ENCODE assay signal across 1 cellular context in the genomic region with DNA sequence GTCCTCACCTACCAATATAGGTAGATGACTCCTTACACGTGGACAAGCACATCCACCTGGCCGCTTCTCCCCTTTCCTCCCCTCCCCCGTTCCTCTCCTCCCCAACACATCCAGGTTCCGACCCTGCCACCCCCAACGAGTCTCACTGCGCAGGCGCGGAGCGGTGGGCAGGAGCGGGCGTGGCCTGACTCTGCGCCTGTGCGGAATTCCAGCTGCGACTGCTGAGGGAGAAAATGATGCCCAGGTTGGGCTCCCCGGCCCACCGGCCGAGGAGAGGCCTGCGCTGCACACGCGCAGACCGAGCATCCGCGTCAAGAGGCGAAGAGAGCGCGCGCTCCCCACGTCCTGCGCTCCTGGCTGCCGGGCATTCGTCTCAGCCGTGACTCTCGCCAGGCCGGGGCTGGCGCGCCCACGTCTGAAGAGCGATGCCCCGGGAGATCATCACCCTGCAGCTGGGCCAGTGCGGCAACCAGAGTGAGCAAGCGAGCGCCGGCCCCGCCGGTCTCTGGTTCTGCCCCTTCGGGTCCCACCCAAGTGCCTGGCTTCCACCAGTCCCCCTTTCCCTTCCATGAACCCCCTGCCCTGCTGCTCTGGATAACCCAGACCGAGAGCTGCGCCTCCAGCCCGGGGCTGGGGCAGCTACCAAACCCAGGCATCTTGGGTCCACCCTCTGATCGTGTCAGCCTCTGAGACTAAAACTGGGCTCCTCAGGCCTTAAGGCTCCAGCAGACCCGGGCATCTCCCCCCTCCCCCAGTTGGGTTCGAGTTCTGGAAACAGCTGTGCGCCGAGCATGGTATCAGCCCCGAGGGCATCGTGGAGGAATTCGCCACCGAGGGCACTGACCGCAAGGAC.
A peak's percentile ranks its signal among the peaks of the same experiment; 100 is the strongest.
TF ChIP-seq lines count a peak whose summit lies in the region.

A gene (plus strand): TSS at position 206 of the 853 bp plus-strand sequence. CDS start 220 bp downstream, at position 426.

TF ChIP-seq in HEK293, 187 proteins besides CTCF, POLR2A, EP300 and RAD21 (continued from another document and continues in another):
- TF ChIP-seq, protein P1, sequence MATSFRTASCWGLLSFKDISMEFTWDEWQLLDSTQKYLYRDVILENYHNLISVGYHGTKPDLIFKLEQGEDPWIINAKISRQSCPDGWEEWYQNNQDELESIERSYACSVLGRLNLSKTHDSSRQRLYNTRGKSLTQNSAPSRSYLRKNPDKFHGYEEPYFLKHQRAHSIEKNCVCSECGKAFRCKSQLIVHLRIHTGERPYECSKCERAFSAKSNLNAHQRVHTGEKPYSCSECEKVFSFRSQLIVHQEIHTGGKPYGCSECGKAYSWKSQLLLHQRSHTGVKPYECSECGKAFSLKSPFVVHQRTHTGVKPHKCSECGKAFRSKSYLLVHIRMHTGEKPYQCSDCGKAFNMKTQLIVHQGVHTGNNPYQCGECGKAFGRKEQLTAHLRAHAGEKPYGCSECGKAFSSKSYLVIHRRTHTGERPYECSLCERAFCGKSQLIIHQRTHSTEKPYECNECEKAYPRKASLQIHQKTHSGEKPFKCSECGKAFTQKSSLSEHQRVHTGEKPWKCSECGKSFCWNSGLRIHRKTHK (tag by site-specific recombination; IDR thresholded peaks at IDR 0.05) = no peak
- TF ChIP-seq ZNF433 (tag by site-specific recombination; IDR thresholded peaks at IDR 0.05; ENCODE audit: low read depth) (no peak), WT1 (tag by site-specific recombination; IDR thresholded peaks at IDR 0.05) (peak; percentile 80), ZFHX2 (tag by site-specific recombination; conservative IDR thresholded peaks at IDR 0.05) (peak; percentile 64), ZNF670 (tag by site-specific recombination; IDR thresholded peaks at IDR 0.05; ENCODE audit: low read depth) (no peak), RBAK (tag by site-specific recombination; IDR thresholded peaks at IDR 0.05) (no peak), ZNF785 (tag by site-specific recombination; IDR thresholded peaks at IDR 0.05) (no peak), SALL2 (tag by site-specific recombination; IDR thresholded peaks at IDR 0.05; ENCODE audit: borderline replicate concordance) (no peak), PRDM1 (tag by site-specific recombination; IDR thresholded peaks at IDR 0.05) (no peak), ZNF157 (tag by site-specific recombination; IDR thresholded peaks at IDR 0.05) (no peak), BCL11B (tag by site-specific recombination; IDR thresholded peaks at IDR 0.05; ENCODE audit: low read depth) (no peak), FEZF1 (tag by site-specific recombination; IDR thresholded peaks at IDR 0.05) (no peak), GLI4 (tag by site-specific recombination; IDR thresholded peaks at IDR 0.05) (no peak), ZNF354C (tag by site-specific recombination; IDR thresholded peaks at IDR 0.05; ENCODE audit: borderline replicate concordance, low read depth) (no peak), GLI2 (tag by site-specific recombination; IDR thresholded peaks at IDR 0.05; ENCODE audit: borderline replicate concordance, low read depth) (no peak), ZNF677 (tag by site-specific recombination; IDR thresholded peaks at IDR 0.05) (no peak), ZNF792 (tag by site-specific recombination; IDR thresholded peaks at IDR 0.05) (no peak), TRIM28 (IDR thresholded peaks at IDR 0.05; ENCODE audit: borderline replicate concordance, low read length) (0 out of 2 replicates have a peak, but pooled peaks have one; percentile 36), ZNF132 (tag by site-specific recombination; IDR thresholded peaks at IDR 0.05; ENCODE audit: borderline replicate concordance) (no peak), ZNF561 (tag by site-specific recombination; IDR thresholded peaks at IDR 0.05; ENCODE audit: borderline replicate concordance) (0 out of 2 replicates have a peak, but pooled peaks have one; percentile 28), ZNF521 (tag by site-specific recombination; IDR thresholded peaks at IDR 0.05) (no peak), ZSCAN23 (tag by site-specific recombination; IDR thresholded peaks at IDR 0.05) (no peak), ZNF701 (tag by site-specific recombination; IDR thresholded peaks at IDR 0.05) (no peak), ZSCAN30 (tag by site-specific recombination; IDR thresholded peaks at IDR 0.05) (no peak), ZNF549 (tag by site-specific recombination; IDR thresholded peaks at IDR 0.05) (no peak), MEIS1 (CRISPR knock-in tag; IDR thresholded peaks at IDR 0.05; ENCODE audit: borderline replicate concordance) (no peak), SETDB1 (IDR thresholded peaks at IDR 0.05; ENCODE audit: insufficient read length, low read length) (no peak), ZNF10 (tag by site-specific recombination; IDR thresholded peaks at IDR 0.05) (peak; percentile 100)
- TF ChIP-seq, protein P2, sequence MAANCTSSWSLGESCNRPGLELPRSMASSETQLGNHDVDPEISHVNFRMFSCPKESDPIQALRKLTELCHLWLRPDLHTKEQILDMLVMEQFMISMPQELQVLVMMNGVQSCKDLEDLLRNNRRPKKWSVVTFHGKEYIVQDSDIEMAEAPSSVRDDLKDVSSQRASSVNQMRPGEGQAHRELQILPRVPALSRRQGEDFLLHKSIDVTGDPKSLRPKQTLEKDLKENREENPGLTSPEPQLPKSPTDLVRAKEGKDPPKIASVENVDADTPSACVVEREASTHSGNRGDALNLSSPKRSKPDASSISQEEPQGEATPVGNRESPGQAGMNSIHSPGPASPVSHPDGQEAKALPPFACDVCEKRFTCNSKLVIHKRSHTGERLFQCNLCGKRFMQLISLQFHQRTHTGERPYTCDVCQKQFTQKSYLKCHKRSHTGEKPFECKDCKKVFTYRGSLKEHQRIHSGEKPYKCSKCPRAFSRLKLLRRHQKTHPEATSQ (tag by site-specific recombination; IDR thresholded peaks at IDR 0.05) = no peak
- TF ChIP-seq, protein P3, sequence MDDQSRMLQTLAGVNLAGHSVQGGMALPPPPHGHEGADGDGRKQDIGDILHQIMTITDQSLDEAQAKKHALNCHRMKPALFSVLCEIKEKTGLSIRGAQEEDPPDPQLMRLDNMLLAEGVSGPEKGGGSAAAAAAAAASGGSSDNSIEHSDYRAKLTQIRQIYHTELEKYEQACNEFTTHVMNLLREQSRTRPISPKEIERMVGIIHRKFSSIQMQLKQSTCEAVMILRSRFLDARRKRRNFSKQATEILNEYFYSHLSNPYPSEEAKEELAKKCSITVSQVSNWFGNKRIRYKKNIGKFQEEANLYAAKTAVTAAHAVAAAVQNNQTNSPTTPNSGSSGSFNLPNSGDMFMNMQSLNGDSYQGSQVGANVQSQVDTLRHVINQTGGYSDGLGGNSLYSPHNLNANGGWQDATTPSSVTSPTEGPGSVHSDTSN (CRISPR knock-in tag; IDR thresholded peaks at IDR 0.05) = peak; percentile 72
- TF ChIP-seq, protein P4, sequence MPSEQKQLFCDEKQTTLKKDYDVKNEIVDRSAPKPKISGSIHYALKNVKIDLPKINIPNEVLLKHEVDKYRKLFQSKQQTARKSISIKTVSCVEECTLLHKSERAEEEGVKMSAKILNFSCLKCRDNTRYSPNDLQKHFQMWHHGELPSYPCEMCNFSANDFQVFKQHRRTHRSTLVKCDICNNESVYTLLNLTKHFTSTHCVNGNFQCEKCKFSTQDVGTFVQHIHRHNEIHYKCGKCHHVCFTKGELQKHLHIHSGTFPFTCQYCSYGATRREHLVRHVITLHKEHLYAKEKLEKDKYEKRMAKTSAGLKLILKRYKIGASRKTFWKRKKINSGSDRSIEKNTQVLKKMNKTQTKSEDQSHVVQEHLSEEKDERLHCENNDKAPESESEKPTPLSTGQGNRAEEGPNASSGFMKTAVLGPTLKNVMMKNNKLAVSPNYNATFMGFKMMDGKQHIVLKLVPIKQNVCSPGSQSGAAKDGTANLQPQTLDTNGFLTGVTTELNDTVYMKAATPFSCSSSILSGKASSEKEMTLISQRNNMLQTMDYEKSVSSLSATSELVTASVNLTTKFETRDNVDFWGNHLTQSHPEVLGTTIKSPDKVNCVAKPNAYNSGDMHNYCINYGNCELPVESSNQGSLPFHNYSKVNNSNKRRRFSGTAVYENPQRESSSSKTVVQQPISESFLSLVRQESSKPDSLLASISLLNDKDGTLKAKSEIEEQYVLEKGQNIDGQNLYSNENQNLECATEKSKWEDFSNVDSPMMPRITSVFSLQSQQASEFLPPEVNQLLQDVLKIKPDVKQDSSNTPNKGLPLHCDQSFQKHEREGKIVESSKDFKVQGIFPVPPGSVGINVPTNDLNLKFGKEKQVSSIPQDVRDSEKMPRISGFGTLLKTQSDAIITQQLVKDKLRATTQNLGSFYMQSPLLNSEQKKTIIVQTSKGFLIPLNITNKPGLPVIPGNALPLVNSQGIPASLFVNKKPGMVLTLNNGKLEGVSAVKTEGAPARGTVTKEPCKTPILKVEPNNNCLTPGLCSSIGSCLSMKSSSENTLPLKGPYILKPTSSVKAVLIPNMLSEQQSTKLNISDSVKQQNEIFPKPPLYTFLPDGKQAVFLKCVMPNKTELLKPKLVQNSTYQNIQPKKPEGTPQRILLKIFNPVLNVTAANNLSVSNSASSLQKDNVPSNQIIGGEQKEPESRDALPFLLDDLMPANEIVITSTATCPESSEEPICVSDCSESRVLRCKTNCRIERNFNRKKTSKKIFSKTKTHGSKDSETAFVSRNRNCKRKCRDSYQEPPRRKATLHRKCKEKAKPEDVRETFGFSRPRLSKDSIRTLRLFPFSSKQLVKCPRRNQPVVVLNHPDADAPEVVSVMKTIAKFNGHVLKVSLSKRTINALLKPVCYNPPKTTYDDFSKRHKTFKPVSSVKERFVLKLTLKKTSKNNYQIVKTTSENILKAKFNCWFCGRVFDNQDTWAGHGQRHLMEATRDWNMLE (tag by site-specific recombination; conservative IDR thresholded peaks at IDR 0.05; ENCODE audit: low read depth) = no peak
- TF ChIP-seq, protein P5, sequence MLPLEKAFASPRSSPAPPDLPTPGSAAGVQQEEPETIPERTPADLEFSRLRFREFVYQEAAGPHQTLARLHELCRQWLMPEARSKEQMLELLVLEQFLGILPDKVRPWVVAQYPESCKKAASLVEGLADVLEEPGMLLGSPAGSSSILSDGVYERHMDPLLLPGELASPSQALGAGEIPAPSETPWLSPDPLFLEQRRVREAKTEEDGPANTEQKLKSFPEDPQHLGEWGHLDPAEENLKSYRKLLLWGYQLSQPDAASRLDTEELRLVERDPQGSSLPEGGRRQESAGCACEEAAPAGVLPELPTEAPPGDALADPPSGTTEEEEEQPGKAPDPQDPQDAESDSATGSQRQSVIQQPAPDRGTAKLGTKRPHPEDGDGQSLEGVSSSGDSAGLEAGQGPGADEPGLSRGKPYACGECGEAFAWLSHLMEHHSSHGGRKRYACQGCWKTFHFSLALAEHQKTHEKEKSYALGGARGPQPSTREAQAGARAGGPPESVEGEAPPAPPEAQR (tag by site-specific recombination; IDR thresholded peaks at IDR 0.05) = no peak
- TF ChIP-seq, protein P6, sequence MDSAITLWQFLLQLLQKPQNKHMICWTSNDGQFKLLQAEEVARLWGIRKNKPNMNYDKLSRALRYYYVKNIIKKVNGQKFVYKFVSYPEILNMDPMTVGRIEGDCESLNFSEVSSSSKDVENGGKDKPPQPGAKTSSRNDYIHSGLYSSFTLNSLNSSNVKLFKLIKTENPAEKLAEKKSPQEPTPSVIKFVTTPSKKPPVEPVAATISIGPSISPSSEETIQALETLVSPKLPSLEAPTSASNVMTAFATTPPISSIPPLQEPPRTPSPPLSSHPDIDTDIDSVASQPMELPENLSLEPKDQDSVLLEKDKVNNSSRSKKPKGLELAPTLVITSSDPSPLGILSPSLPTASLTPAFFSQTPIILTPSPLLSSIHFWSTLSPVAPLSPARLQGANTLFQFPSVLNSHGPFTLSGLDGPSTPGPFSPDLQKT (IDR thresholded peaks at IDR 0.05; ENCODE audit: borderline replicate concordance, low read depth, low read length) = no peak
- TF ChIP-seq, protein P7, sequence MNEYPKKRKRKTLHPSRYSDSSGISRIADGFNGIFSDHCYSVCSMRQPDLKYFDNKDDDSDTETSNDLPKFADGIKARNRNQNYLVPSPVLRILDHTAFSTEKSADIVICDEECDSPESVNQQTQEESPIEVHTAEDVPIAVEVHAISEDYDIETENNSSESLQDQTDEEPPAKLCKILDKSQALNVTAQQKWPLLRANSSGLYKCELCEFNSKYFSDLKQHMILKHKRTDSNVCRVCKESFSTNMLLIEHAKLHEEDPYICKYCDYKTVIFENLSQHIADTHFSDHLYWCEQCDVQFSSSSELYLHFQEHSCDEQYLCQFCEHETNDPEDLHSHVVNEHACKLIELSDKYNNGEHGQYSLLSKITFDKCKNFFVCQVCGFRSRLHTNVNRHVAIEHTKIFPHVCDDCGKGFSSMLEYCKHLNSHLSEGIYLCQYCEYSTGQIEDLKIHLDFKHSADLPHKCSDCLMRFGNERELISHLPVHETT (tag by site-specific recombination; IDR thresholded peaks at IDR 0.05) = 0 out of 2 replicates have a peak, but pooled peaks have one; percentile 20
- TF ChIP-seq, protein P8, sequence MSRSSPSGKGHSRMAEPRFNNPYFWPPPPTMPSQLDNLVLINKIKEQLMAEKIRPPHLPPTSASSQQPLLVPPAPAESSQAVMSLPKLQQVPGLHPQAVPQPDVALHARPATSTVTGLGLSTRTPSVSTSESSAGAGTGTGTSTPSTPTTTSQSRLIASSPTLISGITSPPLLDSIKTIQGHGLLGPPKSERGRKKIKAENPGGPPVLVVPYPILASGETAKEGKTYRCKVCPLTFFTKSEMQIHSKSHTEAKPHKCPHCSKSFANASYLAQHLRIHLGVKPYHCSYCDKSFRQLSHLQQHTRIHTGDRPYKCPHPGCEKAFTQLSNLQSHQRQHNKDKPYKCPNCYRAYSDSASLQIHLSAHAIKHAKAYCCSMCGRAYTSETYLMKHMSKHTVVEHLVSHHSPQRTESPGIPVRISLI (tag by site-specific recombination; IDR thresholded peaks at IDR 0.05) = no peak
- TF ChIP-seq, protein P9, sequence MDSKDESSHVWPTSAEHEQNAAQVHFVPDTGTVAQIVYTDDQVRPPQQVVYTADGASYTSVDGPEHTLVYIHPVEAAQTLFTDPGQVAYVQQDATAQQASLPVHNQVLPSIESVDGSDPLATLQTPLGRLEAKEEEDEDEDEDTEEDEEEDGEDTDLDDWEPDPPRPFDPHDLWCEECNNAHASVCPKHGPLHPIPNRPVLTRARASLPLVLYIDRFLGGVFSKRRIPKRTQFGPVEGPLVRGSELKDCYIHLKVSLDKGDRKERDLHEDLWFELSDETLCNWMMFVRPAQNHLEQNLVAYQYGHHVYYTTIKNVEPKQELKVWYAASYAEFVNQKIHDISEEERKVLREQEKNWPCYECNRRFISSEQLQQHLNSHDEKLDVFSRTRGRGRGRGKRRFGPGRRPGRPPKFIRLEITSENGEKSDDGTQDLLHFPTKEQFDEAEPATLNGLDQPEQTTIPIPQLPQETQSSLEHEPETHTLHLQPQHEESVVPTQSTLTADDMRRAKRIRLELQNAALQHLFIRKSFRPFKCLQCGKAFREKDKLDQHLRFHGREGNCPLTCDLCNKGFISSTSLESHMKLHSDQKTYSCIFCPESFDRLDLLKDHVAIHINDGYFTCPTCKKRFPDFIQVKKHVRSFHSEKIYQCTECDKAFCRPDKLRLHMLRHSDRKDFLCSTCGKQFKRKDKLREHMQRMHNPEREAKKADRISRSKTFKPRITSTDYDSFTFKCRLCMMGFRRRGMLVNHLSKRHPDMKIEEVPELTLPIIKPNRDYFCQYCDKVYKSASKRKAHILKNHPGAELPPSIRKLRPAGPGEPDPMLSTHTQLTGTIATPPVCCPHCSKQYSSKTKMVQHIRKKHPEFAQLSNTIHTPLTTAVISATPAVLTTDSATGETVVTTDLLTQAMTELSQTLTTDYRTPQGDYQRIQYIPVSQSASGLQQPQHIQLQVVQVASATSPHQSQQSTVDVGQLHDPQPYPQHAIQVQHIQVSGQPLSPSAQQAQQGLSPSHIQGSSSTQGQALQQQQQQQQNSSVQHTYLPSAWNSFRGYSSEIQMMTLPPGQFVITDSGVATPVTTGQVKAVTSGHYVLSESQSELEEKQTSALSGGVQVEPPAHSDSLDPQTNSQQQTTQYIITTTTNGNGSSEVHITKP (tag by site-specific recombination; IDR thresholded peaks at IDR 0.05) = peak; percentile 99
